ENCODE assay signal across 20 cellular contexts in genomic region chr14:45787167-45787566, GRCh38.
"Had no signal": no experiment of that assay in that cellular context is flagged by ENCODE, and none has a peak within 500 bp of the region (broad histone marks: within the 10 kb centered on the region; RNA-seq: fewer than 3 reads in every experiment).

No MANE protein-coding gene starts in this region.

- H3K27me3 ChIP-seq: colonic mucosa, heart right ventricle, neutrophil, spleen, tibial nerve had no signal

- H3K4me3 ChIP-seq: colonic mucosa, heart right ventricle, mucosa of descending colon, psoas muscle, spleen, tibial nerve had no signal

- H3K36me3 ChIP-seq: colonic mucosa, heart right ventricle, neutrophil, spleen, tibial nerve had no signal

- H3K9me3 ChIP-seq: neutrophil had no signal

- H3K4me1 ChIP-seq: colonic mucosa, heart right ventricle, psoas muscle, spleen, tibial nerve had no signal

- H3K4me3 Mint-ChIP-seq: naive thymus-derived CD8-positive, alpha-beta T cell; stimulated activated memory B cell treated with anti-CD40 and anti-IgM and Interleukin-4, amounts not matched to agents 10 μg/mL and 1 μg/mL and 100 μg/mL, for 72 hours; stimulated activated naive CD8-positive, alpha-beta T cell treated with anti-CD3 and anti-CD28 coated beads, Interleukin-15, Interleukin-2, amounts not matched to agents 100 ng/mL and 50 ng/mL, for 24 hours had no signal

- H3K27ac Mint-ChIP-seq: naive thymus-derived CD8-positive, alpha-beta T cell; stimulated activated memory B cell treated with anti-CD40 and anti-IgM and Interleukin-4, amounts not matched to agents 10 μg/mL and 1 μg/mL and 100 μg/mL, for 72 hours; stimulated activated naive CD8-positive, alpha-beta T cell treated with anti-CD3 and anti-CD28 coated beads, Interleukin-15, Interleukin-2, amounts not matched to agents 100 ng/mL and 50 ng/mL, for 24 hours had no signal

- H3K27ac ChIP-seq: colonic mucosa, heart right ventricle, neutrophil, psoas muscle, spleen, tibial nerve had no signal

- H3K4me1 Mint-ChIP-seq: naive thymus-derived CD8-positive, alpha-beta T cell; stimulated activated memory B cell treated with anti-CD40 and anti-IgM and Interleukin-4, amounts not matched to agents 10 μg/mL and 1 μg/mL and 100 μg/mL, for 72 hours had no signal

- DNase-seq: cerebellar nuclear complex; colonic mucosa; dermis blood vessel endothelial cell; heart right ventricle; kidney glomerular epithelial cell; mammary epithelial cell; mucosa of descending colon; naive thymus-derived CD8-positive, alpha-beta T cell; psoas muscle; retina; spleen; stimulated activated CD4-positive, alpha-beta T cell treated with anti-CD3 and anti-CD28 coated beads, Interleukin-15, amount 100 ng/mL, for 24 hours; stimulated activated CD4-positive, alpha-beta T cell treated with anti-CD3 and anti-CD28 coated beads, Interleukin-1b, Interleukin-23, amount 100 ng/mL, for 48 hours; stimulated activated CD4-positive, alpha-beta T cell treated with anti-CD3 and anti-CD28 coated beads, Interleukin-4, amount 100 ng/mL, for 24 hours had no signal

- H3K27me3 Mint-ChIP-seq: naive thymus-derived CD8-positive, alpha-beta T cell; stimulated activated memory B cell treated with anti-CD40 and anti-IgM and Interleukin-4, amounts not matched to agents 10 μg/mL and 1 μg/mL and 100 μg/mL, for 72 hours; stimulated activated naive CD8-positive, alpha-beta T cell treated with anti-CD3 and anti-CD28 coated beads, Interleukin-15, Interleukin-2, amounts not matched to agents 100 ng/mL and 50 ng/mL, for 24 hours had no signal

- ATAC-seq: esophagus mucosa; heart right ventricle; mucosa of descending colon; naive thymus-derived CD8-positive, alpha-beta T cell; psoas muscle; sciatic nerve; stimulated activated memory B cell treated with anti-CD40 and anti-IgM and Interleukin-4, amounts not matched to agents 10 μg/mL and 1 μg/mL and 100 μg/mL, for 72 hours had no signal

- H3K36me3 Mint-ChIP-seq: stimulated activated memory B cell treated with anti-CD40 and anti-IgM and Interleukin-4, amounts not matched to agents 10 μg/mL and 1 μg/mL and 100 μg/mL, for 72 hours had no signal
